Comparison of ENCODE assay signal across 8 cellular contexts in the genomic region with DNA sequence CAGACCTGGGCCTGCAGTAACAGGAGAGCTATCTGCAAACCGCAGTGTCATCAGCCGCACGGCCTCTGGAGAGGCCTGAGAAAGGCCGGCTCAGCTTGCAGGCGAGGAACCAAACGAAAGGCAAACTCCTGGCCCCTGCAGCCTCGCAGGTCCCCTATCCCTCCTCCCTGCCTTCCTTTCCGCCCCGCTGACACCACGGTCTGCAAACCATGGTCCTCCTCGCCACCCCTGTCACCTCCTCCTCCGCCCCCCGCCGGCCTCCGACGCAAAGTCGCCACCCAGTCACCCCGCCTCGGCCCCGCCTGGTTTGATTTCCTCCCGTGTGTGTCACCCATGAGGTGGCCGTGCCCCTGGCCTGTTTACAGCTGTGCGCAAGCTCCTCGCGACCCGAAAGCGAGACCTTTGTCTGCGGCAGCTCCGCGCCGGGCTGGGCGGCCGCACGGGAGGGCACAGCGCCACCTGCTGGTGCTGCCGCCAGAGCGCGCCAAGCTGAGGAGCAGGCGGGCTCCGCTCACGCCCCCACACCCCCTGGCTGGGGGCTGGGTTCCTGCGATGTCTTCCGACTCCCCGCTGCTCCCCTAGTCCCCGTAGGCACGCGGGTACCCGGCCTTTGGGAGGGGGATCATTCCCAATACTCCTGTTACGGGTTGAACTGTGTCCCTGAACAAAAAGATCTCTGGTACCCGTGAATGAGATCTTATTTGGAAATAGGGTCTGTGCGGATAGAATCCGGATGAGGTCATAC. TPM values are rescaled to one million over a fixed set of nuclear protein-coding genes. Genes with fewer than 3 reads are reported as not detected.
DNase-seq lines count a peak whose midpoint lies in the region; ATAC-seq and TF ChIP-seq lines count a peak whose summit lies in the region.

No MANE protein-coding gene starts in this region.

- H3K36me3 ChIP-seq in mucosa of descending colon (ENCODE audit: low read depth), result no peaks in the 10 kb centered on the region

- H3K4me1 ChIP-seq in mucosa of descending colon (ENCODE audit: low read depth), result peaks cover 71% of the 10 kb centered on the region

- no peaks in the 10 kb centered on the region for H3K9me3 ChIP-seq in mucosa of descending colon

- no peak overlapping the region for H3K27ac ChIP-seq in 22Rv1

- ATAC-seq in GM18502 (IDR thresholded peaks at IDR 0.05; ENCODE audit: poor library complexity, unreplicated experiment), result peak; percentile 46
- ATAC-seq in HG03108 (IDR thresholded peaks at IDR 0.05; ENCODE audit: unreplicated experiment), result peak; percentile 35
- ATAC-seq in effector memory CD8-positive, alpha-beta T cell (replicated peaks), result peak; percentile 57
- ATAC-seq in mucosa of descending colon, result peak; percentile 62

- no peaks in the 10 kb centered on the region for H3K27me3 Mint-ChIP-seq in effector memory CD8-positive, alpha-beta T cell

- no peak overlapping the region for H3K4me3 ChIP-seq in mucosa of descending colon

- intact Hi-C loops in mucosa of descending colon (cut with DNase I, micrococcal nuclease), result loop anchor here (1.0 to 10.0 kb wide), 2 partner anchors 41 to 110 kb away; partner anchors contain the start of gene GTF3C5 (in 1 of the 2)

- peak overlapping the region; percentile 84 to 92 for H3K4me3 Mint-ChIP-seq in effector memory CD8-positive, alpha-beta T cell

- TF ChIP-seq CTCF in 22Rv1 (IDR thresholded peaks at IDR 0.05) (peak; percentile 99), mucosa of descending colon (IDR thresholded peaks at IDR 0.05) (peak; percentile 99)

- peaks cover 55 to 60% of the 10 kb centered on the region in 2 donors for H3K4me1 Mint-ChIP-seq in effector memory CD8-positive, alpha-beta T cell (ENCODE audit: low read depth in 2 of 2)

- H3K27ac Mint-ChIP-seq in effector memory CD8-positive, alpha-beta T cell, result peak overlapping the region; percentile 100

- peaks cover 90% of the 10 kb centered on the region for H3K36me3 Mint-ChIP-seq in effector memory CD8-positive, alpha-beta T cell (ENCODE audit: insufficient read depth)

- no peaks in the 10 kb centered on the region for H3K9me3 Mint-ChIP-seq in effector memory CD8-positive, alpha-beta T cell

- DNase-seq in NCI-H82 treated with DMSO at 0.1 percent for 48 hours (lab: John Stamatoyannopoulos, UW; ENCODE audit: unreplicated experiment) (peak; percentile 10), mucosa of descending colon (peak; percentile 76 to 94 (median 90))
- peak; percentile 92 for DNase-seq in activated CD8-positive, alpha-beta memory T cell treated with anti-CD3 and anti-CD28 coated beads for 24 hours
- peak; percentile 94 to 96 (median 95) for DNase-seq in effector memory CD8-positive, alpha-beta T cell
- DNase-seq in stimulated activated CD8-positive, alpha-beta memory T cell treated with anti-CD3 and anti-CD28 coated beads, Interleukin-4, amount 100 ng/mL, for 24 hours (ENCODE audit: low read depth), result peak; percentile 81

RNA-seq across cellular contexts. Expression of gene GBGT1, which starts 19.4 kb away (rescaled TPM):
- total RNA-seq in mucosa of descending colon, result 10 to 100 TPM in 1 of 3 donors, 1 to 10 TPM in 2; 4.3 to 14.0 (median 8.6) TPM

RNA-seq across cellular contexts. Expression of gene RALGDS, which starts 23.3 kb away (rescaled TPM):
- 10 to 100 TPM; 38.3 to 59.4 (median 44.2) TPM for total RNA-seq in mucosa of descending colon

Comparison
In these comparisons a context has a peak if more than half of its experiments do, and no peak if none do; other contexts are left out.
1. DNase-seq: peak in every context shown above with its lines; median percentile 95 in effector memory CD8-positive, alpha-beta T cell; 92 in activated CD8-positive, alpha-beta memory T cell treated with anti-CD3 and anti-CD28 coated beads for 24 hours; 90 in mucosa of descending colon; 81 in stimulated activated CD8-positive, alpha-beta memory T cell treated with anti-CD3 and anti-CD28 coated beads, Interleukin-4, amount 100 ng/mL, for 24 hours; 10 in NCI-H82 treated with DMSO at 0.1 percent for 48 hours.